ENCODE assay signal across 8 cellular contexts in genomic region chr9:4739587-4740372, GRCh38. TPM values are rescaled to one million over a fixed set of nuclear protein-coding genes. Genes with fewer than 3 reads are reported as not detected.
DNase-seq lines count a peak whose midpoint lies in the region; ATAC-seq and TF ChIP-seq lines count a peak whose summit lies in the region.

No MANE protein-coding gene starts in this region.

- H3K27me3 Mint-ChIP-seq in dendritic cell treated with granulocyte-macrophage colony-stimulating factor and Interleukin-4, amounts not matched to agents 40 ng/mL and 50 ng/mL, for 4 days: no peaks in the 10 kb centered on the region

- H3K79me2 ChIP-seq in OCI-LY3 (ENCODE audit: low read length): peaks cover 50% of the 10 kb centered on the region

- peaks cover 8% of the 10 kb centered on the region for H3K4me1 ChIP-seq in OCI-LY3 (ENCODE audit: low read length)

- H3K27me3 ChIP-seq in OCI-LY3 (ENCODE audit: low read depth, low read length): no peaks in the 10 kb centered on the region

- TF ChIP-seq CTCF in GM12864 (IDR thresholded peaks at IDR 0.05; ENCODE audit: low read depth, low read length, missing control alignments) (no peak), OCI-LY3 (IDR thresholded peaks at IDR 0.05; ENCODE audit: low read depth, low read length) (no peak)

- intact Hi-C loops in dendritic cell treated with granulocyte-macrophage colony-stimulating factor and Interleukin-4, amounts not matched to agents 40 ng/mL and 50 ng/mL, for 4 days (cut with micrococcal nuclease): loop anchor here (2.0 to 5.0 kb wide), 3 partner anchors 53 to 77 kb away; partner anchors contain the start of genes CDC37L1, PLPP6 and RCL1

- H3K9ac ChIP-seq in OCI-LY3 (ENCODE audit: low read length): peak overlapping the region; percentile 96

- no peaks in the 10 kb centered on the region for H3K9me3 Mint-ChIP-seq in dendritic cell treated with granulocyte-macrophage colony-stimulating factor and Interleukin-4, amounts not matched to agents 40 ng/mL and 50 ng/mL, for 4 days

- H3K4me3 ChIP-seq in GM12864 (ENCODE audit: low read depth, low read length) (peak overlapping the region; percentile 98), OCI-LY3 (ENCODE audit: low read length) (peak overlapping the region; percentile 91)

- no peaks in the 10 kb centered on the region for H3K9me3 ChIP-seq in OCI-LY3 (ENCODE audit: insufficient read depth, low read length)

- peaks cover 25% of the 10 kb centered on the region for H3K4me1 Mint-ChIP-seq in dendritic cell treated with granulocyte-macrophage colony-stimulating factor and Interleukin-4, amounts not matched to agents 40 ng/mL and 50 ng/mL, for 4 days (ENCODE audit: low read depth)

- no peak for DNase-seq in GM12864 (ENCODE audit: low read depth)
- peak; percentile 32 for DNase-seq in myocyte (ENCODE audit: low read depth)
- DNase-seq in hippocampal formation (lab: John Stamatoyannopoulos, UW): no peak

- ATAC-seq in GM21576 (IDR thresholded peaks at IDR 0.05; ENCODE audit: unreplicated experiment) (no peak), GM21367 (IDR thresholded peaks at IDR 0.05; ENCODE audit: unreplicated experiment) (no peak), HG02973 (IDR thresholded peaks at IDR 0.05; ENCODE audit: unreplicated experiment) (no peak)

- peak overlapping the region; percentile 36; the same call in 1 of the 2 replicates for H3K27ac ChIP-seq in OCI-LY3 (ENCODE audit: low read length)

- no peaks in the 10 kb centered on the region for H3K36me3 ChIP-seq in OCI-LY3 (replicated peaks; ENCODE audit: low read depth, low read length)

- peak overlapping the region; percentile 86 for H3K27ac Mint-ChIP-seq in dendritic cell treated with granulocyte-macrophage colony-stimulating factor and Interleukin-4, amounts not matched to agents 40 ng/mL and 50 ng/mL, for 4 days

- H3K4me3 Mint-ChIP-seq in dendritic cell treated with granulocyte-macrophage colony-stimulating factor and Interleukin-4, amounts not matched to agents 40 ng/mL and 50 ng/mL, for 4 days: peak overlapping the region; percentile 87

- H3K4me2 ChIP-seq in OCI-LY3 (ENCODE audit: low read length): peak overlapping the region; percentile 86

- H4K20me1 ChIP-seq in OCI-LY3 (ENCODE audit: insufficient read depth, low read length): peaks cover 13% of the 10 kb centered on the region; the same call in 1 of the 2 replicates

- H2AFZ ChIP-seq in OCI-LY3 (ENCODE audit: low read depth, low read length): peak overlapping the region; percentile 85

- peaks cover 15% of the 10 kb centered on the region for H3K36me3 Mint-ChIP-seq in dendritic cell treated with granulocyte-macrophage colony-stimulating factor and Interleukin-4, amounts not matched to agents 40 ng/mL and 50 ng/mL, for 4 days (ENCODE audit: low read depth)

RNA-seq across cellular contexts. Expression of gene AK3, which starts 1.2 kb away (rescaled TPM):
- 116 and 134 TPM in 2 replicates for total RNA-seq in myocyte
- polyA plus RNA-seq in myocyte (2012): 47.0 TPM

RNA-seq across cellular contexts. Expression of gene RCL1, which starts 53.0 kb away (rescaled TPM):
- 11.7 and 12.1 TPM in 2 replicates for total RNA-seq in myocyte
- polyA plus RNA-seq in myocyte (2012): 6.5 TPM
